Comparison of ENCODE assay signal across 12 cellular contexts in genomic region chr5:124342027-124342471, GRCh38.
DNase-seq lines count a peak whose midpoint lies in the region; ATAC-seq, FAIRE-seq and TF ChIP-seq lines count a peak whose summit lies in the region.
"Had no signal": no experiment of that assay in that cellular context is flagged by ENCODE, and none has a peak within 500 bp of the region (broad histone marks: within the 10 kb centered on the region; RNA-seq: fewer than 3 reads in every experiment).

No MANE protein-coding gene starts in this region.

- H3K27me3 Mint-ChIP-seq in stimulated activated naive B cell treated with anti-CD40 and anti-IgM and Interleukin-4, amounts not matched to agents 10 μg/mL and 1 μg/mL and 100 μg/mL, for 72 hours: no peaks in the 10 kb centered on the region
- H3K27me3 Mint-ChIP-seq: progenitor cell of endocrine pancreas had no signal

- H3K4me3 ChIP-seq in tibial artery: no peak overlapping the region

- TF ChIP-seq CTCF in tibial artery (IDR thresholded peaks at IDR 0.05) (no peak), D721Med (IDR thresholded peaks at IDR 0.05; ENCODE audit: insufficient read depth, missing control alignments) (no peak)

- FAIRE-seq in D721Med (lab: Jason Lieb, UNC): no peak

- H3K27ac ChIP-seq in tibial artery: peak overlapping the region; percentile 25 to 33
- H3K27ac ChIP-seq: 22Rv1 had no signal

- H3K36me3 ChIP-seq in tibial artery: no peaks in the 10 kb centered on the region

- H3K27me3 ChIP-seq in tibial artery: no peaks in the 10 kb centered on the region

- H3K4me1 Mint-ChIP-seq in stimulated activated naive B cell treated with anti-CD40 and anti-IgM and Interleukin-4, amounts not matched to agents 10 μg/mL and 1 μg/mL and 100 μg/mL, for 72 hours: no peaks in the 10 kb centered on the region

- no peaks in the 10 kb centered on the region for H3K9me3 ChIP-seq in tibial artery

- no peak overlapping the region for H3K4me3 Mint-ChIP-seq in stimulated activated naive B cell treated with anti-CD40 and anti-IgM and Interleukin-4, amounts not matched to agents 10 μg/mL and 1 μg/mL and 100 μg/mL, for 72 hours

- intact Hi-C loops in tibial artery (cut with DNase I; ENCODE audit: low total_unique reads): no loop called here

- peak; percentile 11 for DNase-seq in DMS79 treated with DMSO at 0.1 percent for 48 hours (lab: John Stamatoyannopoulos, UW)
- DNase-seq in DMS79 (lab: John Stamatoyannopoulos, UW): no peak
- DNase-seq in dermis blood vessel endothelial cell: peak; percentile 27
- no peak for DNase-seq in left lobe of liver (ENCODE audit: low spot score)
- no peak for DNase-seq in tibial artery
- DNase-seq in D721Med (ENCODE audit: insufficient read length, low spot score): no peak
- no peak for DNase-seq in stimulated activated naive B cell treated with anti-CD40 and anti-IgM and Interleukin-4, amounts not matched to agents 10 μg/mL and 1 μg/mL and 100 μg/mL, for 72 hours
- DNase-seq: left colon, NCI-H1930 had no signal

- no peak overlapping the region for H3K27ac Mint-ChIP-seq in stimulated activated naive B cell treated with anti-CD40 and anti-IgM and Interleukin-4, amounts not matched to agents 10 μg/mL and 1 μg/mL and 100 μg/mL, for 72 hours
- H3K27ac Mint-ChIP-seq: progenitor cell of endocrine pancreas had no signal

- no peaks in the 10 kb centered on the region for H3K36me3 Mint-ChIP-seq in stimulated activated naive B cell treated with anti-CD40 and anti-IgM and Interleukin-4, amounts not matched to agents 10 μg/mL and 1 μg/mL and 100 μg/mL, for 72 hours

- H3K9me3 Mint-ChIP-seq in stimulated activated naive B cell treated with anti-CD40 and anti-IgM and Interleukin-4, amounts not matched to agents 10 μg/mL and 1 μg/mL and 100 μg/mL, for 72 hours: no peaks in the 10 kb centered on the region

- ATAC-seq in left lobe of liver: peak; percentile 43
- no peak for ATAC-seq in stimulated activated naive B cell treated with anti-CD40 and anti-IgM and Interleukin-4, amounts not matched to agents 10 μg/mL and 1 μg/mL and 100 μg/mL, for 72 hours (replicated peaks)
- no peak for ATAC-seq in HG02938 (IDR thresholded peaks at IDR 0.05; ENCODE audit: unreplicated experiment)
- ATAC-seq: left colon had no signal

- H3K4me1 ChIP-seq in tibial artery: peaks cover 0 to 28% (median 19%) of the 10 kb centered on the region in 4 donors

Comparison
In these comparisons a context has a peak if more than half of its experiments do, and no peak if none do; other contexts are left out.
1. DNase-seq: peak in DMS79 treated with DMSO at 0.1 percent for 48 hours (single experiment) and dermis blood vessel endothelial cell (single experiment); none in DMS79 (single experiment), left lobe of liver (single experiment), tibial artery (0 of 2), D721Med (single experiment) and stimulated activated naive B cell treated with anti-CD40 and anti-IgM and Interleukin-4, amounts not matched to agents 10 μg/mL and 1 μg/mL and 100 μg/mL, for 72 hours (single experiment).